Comparison of ENCODE assay signal across 7 cellular contexts in the genomic region with DNA sequence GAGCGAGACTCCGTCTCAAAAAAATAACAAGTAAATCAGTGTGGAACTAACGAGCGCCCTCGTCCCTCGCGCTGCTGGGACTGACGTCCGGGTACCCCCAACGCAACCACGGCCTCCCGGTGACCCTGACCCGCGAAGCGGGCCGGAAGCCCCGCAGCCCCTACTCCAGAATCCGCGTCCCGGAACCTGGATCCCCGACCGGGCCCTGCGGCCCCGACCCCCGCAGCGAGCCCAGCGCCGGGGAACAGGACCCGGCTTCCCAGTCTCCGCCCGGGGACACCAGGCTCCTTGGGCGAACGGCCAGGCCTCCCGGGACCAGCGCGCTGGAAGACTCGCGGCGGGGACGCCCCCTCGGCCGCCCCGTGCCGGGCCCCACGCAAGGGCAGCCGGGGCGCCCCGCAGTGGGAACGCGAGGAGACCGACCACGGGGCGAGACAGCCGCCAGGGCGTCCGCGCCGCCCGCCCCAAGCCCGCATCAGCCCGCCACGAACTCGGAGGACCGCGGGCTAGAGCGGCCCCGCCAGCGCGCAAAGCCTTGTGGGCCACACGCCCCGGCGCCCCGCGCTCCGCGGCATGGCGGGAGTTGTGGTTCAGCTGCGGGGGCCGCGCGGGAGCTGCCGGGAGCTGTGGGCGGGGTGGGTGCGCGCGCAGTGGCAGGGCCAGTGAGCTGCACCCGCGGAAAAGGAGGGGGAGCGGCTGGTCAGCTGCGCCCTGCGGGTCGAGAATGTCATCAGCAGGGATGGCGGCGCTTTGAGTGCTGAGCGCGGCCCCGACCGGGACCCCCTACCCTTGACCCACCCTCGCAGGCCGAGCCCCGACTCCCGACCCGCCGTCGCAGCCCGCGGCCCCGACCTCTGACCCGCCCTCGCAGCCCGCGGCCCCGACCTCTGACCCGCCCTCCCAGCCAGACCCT. TPM values are rescaled to one million over a fixed set of nuclear protein-coding genes. Genes with fewer than 3 reads are reported as not detected.
A peak's percentile ranks its signal among the peaks of the same experiment; 100 is the strongest.
DNase-seq lines count a peak whose midpoint lies in the region; ATAC-seq and TF ChIP-seq lines count a peak whose summit lies in the region.

No MANE protein-coding gene starts in this region.

- in situ Hi-C loops in T47D (cut with HindIII; ENCODE audit: low pct_unique_long_range_greater_than_20kb, low sequenced_read_pairs), result no loop called here

- H3K9me3 ChIP-seq in smooth muscle cell (replicated peaks; ENCODE audit: low read depth), result no peaks in the 10 kb centered on the region

- peak overlapping the region; percentile 96 for H2AFZ ChIP-seq in smooth muscle cell (ENCODE audit: low read depth)

- H3K4me2 ChIP-seq in smooth muscle cell, result peak overlapping the region; percentile 89

- peak overlapping the region; percentile 79 for H3K9ac ChIP-seq in smooth muscle cell (ENCODE audit: low read depth)

- no peaks in the 10 kb centered on the region for H3K9me3 Mint-ChIP-seq in immature natural killer cell

- H3K4me3 Mint-ChIP-seq in immature natural killer cell, result peak overlapping the region; percentile 77 to 83 (median 81)

- peaks cover 0 to 17% of the 10 kb centered on the region in 2 donors for H3K4me1 Mint-ChIP-seq in immature natural killer cell

- H3K79me2 ChIP-seq in smooth muscle cell (ENCODE audit: low read depth), result no peaks in the 10 kb centered on the region

- WGBS in smooth muscle cell (ENCODE audit: low lambda C conversion rate), result 1% methylated on average over 77 of the region's 114 CpGs

- peak; percentile 60 for ATAC-seq in HG03095 (IDR thresholded peaks at IDR 0.05; ENCODE audit: unreplicated experiment)

- no peaks in the 10 kb centered on the region for H4K20me1 ChIP-seq in smooth muscle cell (ENCODE audit: low read depth)

- H3K4me3 ChIP-seq in smooth muscle cell, result peak overlapping the region; percentile 98

- TF ChIP-seq POLR2A in GM18526 (IDR thresholded peaks at IDR 0.05; ENCODE audit: extremely low read depth, insufficient read length), result peak; percentile 81

- H3K36me3 Mint-ChIP-seq in immature natural killer cell, result peaks cover 0 to 2% (median 0%) of the 10 kb centered on the region in 3 donors

- peak; percentile 87 for DNase-seq in NCI-H2171 treated with DMSO at 0.1 percent for 48 hours (lab: John Stamatoyannopoulos, UW)
- peak; percentile 94 for DNase-seq in T47D (ENCODE audit: low read depth in 1 of 2, low spot score in 1 of 2)
- DNase-seq in immature natural killer cell, result peak; percentile 93 to 94 (median 94)
- peak; percentile 87 for DNase-seq in smooth muscle cell (lab: John Stamatoyannopoulos, UW; ENCODE audit: unreplicated experiment)

- H3K27ac ChIP-seq in VCaP (peak overlapping the region; percentile 90), smooth muscle cell (ENCODE audit: low read depth) (peak overlapping the region; percentile 76)

- peak overlapping the region; percentile 60 to 84 (median 73) for H3K27ac Mint-ChIP-seq in immature natural killer cell

- peaks cover 0 to 14% (median 6%) of the 10 kb centered on the region in 3 donors for H3K27me3 Mint-ChIP-seq in immature natural killer cell (ENCODE audit: low read depth in 3 of 3)

- no peak for TF ChIP-seq CTCF in VCaP (conservative IDR thresholded peaks at IDR 0.05)
- no peak for TF ChIP-seq CTCF in smooth muscle cell (IDR thresholded peaks at IDR 0.05; ENCODE audit: borderline replicate concordance, insufficient read depth, poor library complexity, severe bottlenecking)

- H3K4me1 ChIP-seq in smooth muscle cell (ENCODE audit: low read depth), result peaks cover 16% of the 10 kb centered on the region

- no peaks in the 10 kb centered on the region for H3K27me3 ChIP-seq in smooth muscle cell (ENCODE audit: low read depth)

- peaks cover 8% of the 10 kb centered on the region for H3F3A ChIP-seq in smooth muscle cell (ENCODE audit: low read depth)

- H3K36me3 ChIP-seq in smooth muscle cell (ENCODE audit: low read depth), result no peaks in the 10 kb centered on the region

RNA-seq across cellular contexts. Expression of a gene that starts 7.5 kb away (rescaled TPM):
- polyA plus RNA-seq in immature natural killer cell (under 1 TPM in 1 of 3 donors, not detected in 2; 0.30 TPM), smooth muscle cell (0.24 TPM in 1 of 2 replicates, not detected in the other)
- not detected in 2 replicates for total RNA-seq in smooth muscle cell

RNA-seq across cellular contexts. Expression of a gene that starts 18.5 kb away (rescaled TPM):
- 10 to 100 TPM; 28.8 to 63.6 (median 37.0) TPM for polyA plus RNA-seq in immature natural killer cell
- 14.6 and 20.5 TPM in 2 replicates for total RNA-seq in smooth muscle cell
- polyA plus RNA-seq in smooth muscle cell, result 49.3 and 51.3 TPM in 2 replicates

RNA-seq across cellular contexts. Expression of a gene that starts 27.9 kb away (rescaled TPM):
- not detected for polyA plus RNA-seq in immature natural killer cell
- 10.8 and 15.6 TPM in 2 replicates for total RNA-seq in smooth muscle cell
- 29.3 and 34.5 TPM in 2 replicates for polyA plus RNA-seq in smooth muscle cell

RNA-seq across cellular contexts. Expression of a gene that starts 42.8 kb away (rescaled TPM):
- 10 to 100 TPM; 40.6 to 57.7 (median 48.5) TPM for polyA plus RNA-seq in immature natural killer cell
- 67.7 and 72.7 TPM in 2 replicates for total RNA-seq in smooth muscle cell
- polyA plus RNA-seq in smooth muscle cell, result 151 and 159 TPM in 2 replicates

RNA-seq across cellular contexts. Expression of a gene that starts 55.1 kb away (rescaled TPM):
- polyA plus RNA-seq in immature natural killer cell, result 100 to 1,000 TPM; 584 to 982 (median 652) TPM
- not detected in 2 replicates for total RNA-seq in smooth muscle cell
- polyA plus RNA-seq in smooth muscle cell, result 0.23 and 0.64 TPM in 2 replicates

Comparison
In these comparisons a context has a peak if more than half of its experiments do, and no peak if none do; other contexts are left out.
1. Peak in every context shown above with its lines: DNase-seq, ATAC-seq, H3K4me3 ChIP-seq and H3K27ac ChIP-seq.
2. RNA of a gene that starts 27.9 kb away (polyA plus RNA-seq): 29.3 to 34.5 TPM in smooth muscle cell; not detected in immature natural killer cell; every median in the first group is over 10 times any median in the second.